ENCODE assay signal across 1 cellular context in the genomic region with DNA sequence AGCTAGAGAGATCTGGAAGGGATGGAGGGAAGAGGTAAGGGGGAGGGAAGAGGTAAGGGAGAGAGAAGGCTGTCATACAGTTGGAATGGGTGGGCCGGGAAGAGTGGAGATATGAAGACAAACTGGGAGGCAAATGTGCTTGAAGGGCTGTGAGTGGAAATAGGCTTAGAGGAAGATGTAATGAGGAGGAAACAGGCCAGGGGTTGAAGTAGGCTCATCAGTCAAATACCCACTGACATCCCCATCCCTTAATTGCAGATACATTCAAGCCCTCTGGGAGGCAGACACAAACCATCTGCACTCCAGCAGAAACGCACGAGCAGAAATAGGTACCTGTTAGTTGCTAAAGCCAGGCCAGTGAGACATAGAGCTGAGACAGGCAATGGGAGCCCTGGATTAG.
TF ChIP-seq lines count a peak whose summit lies in the region.

No MANE protein-coding gene starts in this region.

TF ChIP-seq in HEK293, 187 proteins besides CTCF, POLR2A, EP300 and RAD21 (continued from another document):
- TF ChIP-seq, protein P1, sequence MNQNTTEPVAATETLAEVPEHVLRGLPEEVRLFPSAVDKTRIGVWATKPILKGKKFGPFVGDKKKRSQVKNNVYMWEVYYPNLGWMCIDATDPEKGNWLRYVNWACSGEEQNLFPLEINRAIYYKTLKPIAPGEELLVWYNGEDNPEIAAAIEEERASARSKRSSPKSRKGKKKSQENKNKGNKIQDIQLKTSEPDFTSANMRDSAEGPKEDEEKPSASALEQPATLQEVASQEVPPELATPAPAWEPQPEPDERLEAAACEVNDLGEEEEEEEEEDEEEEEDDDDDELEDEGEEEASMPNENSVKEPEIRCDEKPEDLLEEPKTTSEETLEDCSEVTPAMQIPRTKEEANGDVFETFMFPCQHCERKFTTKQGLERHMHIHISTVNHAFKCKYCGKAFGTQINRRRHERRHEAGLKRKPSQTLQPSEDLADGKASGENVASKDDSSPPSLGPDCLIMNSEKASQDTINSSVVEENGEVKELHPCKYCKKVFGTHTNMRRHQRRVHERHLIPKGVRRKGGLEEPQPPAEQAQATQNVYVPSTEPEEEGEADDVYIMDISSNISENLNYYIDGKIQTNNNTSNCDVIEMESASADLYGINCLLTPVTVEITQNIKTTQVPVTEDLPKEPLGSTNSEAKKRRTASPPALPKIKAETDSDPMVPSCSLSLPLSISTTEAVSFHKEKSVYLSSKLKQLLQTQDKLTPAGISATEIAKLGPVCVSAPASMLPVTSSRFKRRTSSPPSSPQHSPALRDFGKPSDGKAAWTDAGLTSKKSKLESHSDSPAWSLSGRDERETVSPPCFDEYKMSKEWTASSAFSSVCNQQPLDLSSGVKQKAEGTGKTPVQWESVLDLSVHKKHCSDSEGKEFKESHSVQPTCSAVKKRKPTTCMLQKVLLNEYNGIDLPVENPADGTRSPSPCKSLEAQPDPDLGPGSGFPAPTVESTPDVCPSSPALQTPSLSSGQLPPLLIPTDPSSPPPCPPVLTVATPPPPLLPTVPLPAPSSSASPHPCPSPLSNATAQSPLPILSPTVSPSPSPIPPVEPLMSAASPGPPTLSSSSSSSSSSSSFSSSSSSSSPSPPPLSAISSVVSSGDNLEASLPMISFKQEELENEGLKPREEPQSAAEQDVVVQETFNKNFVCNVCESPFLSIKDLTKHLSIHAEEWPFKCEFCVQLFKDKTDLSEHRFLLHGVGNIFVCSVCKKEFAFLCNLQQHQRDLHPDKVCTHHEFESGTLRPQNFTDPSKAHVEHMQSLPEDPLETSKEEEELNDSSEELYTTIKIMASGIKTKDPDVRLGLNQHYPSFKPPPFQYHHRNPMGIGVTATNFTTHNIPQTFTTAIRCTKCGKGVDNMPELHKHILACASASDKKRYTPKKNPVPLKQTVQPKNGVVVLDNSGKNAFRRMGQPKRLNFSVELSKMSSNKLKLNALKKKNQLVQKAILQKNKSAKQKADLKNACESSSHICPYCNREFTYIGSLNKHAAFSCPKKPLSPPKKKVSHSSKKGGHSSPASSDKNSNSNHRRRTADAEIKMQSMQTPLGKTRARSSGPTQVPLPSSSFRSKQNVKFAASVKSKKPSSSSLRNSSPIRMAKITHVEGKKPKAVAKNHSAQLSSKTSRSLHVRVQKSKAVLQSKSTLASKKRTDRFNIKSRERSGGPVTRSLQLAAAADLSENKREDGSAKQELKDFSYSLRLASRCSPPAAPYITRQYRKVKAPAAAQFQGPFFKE (tag by site-specific recombination; IDR thresholded peaks at IDR 0.05; ENCODE audit: borderline replicate concordance): no peak
- no peak for TF ChIP-seq ZNF391 (tag by site-specific recombination; IDR thresholded peaks at IDR 0.05; ENCODE audit: borderline replicate concordance, low read depth)
- TF ChIP-seq ZNF433 (tag by site-specific recombination; IDR thresholded peaks at IDR 0.05; ENCODE audit: low read depth): no peak
- peak; percentile 54 for TF ChIP-seq ZNF366 (tag by site-specific recombination; conservative IDR thresholded peaks at IDR 0.05)
- TF ChIP-seq ZNF664 (tag by site-specific recombination; IDR thresholded peaks at IDR 0.05): no peak
- no peak for TF ChIP-seq ZNF768 (tag by site-specific recombination; IDR thresholded peaks at IDR 0.05)
- peak; percentile 20; the same call in 1 of the 2 replicates for TF ChIP-seq SCRT1 (tag by site-specific recombination; IDR thresholded peaks at IDR 0.05; ENCODE audit: borderline replicate concordance)
- TF ChIP-seq GLI4 (tag by site-specific recombination; IDR thresholded peaks at IDR 0.05): no peak
- no peak for TF ChIP-seq PRDM1 (tag by site-specific recombination; IDR thresholded peaks at IDR 0.05)
- peak; percentile 39 for TF ChIP-seq ZNF654 (tag by site-specific recombination; IDR thresholded peaks at IDR 0.05; ENCODE audit: low read depth)
- TF ChIP-seq, protein P2, sequence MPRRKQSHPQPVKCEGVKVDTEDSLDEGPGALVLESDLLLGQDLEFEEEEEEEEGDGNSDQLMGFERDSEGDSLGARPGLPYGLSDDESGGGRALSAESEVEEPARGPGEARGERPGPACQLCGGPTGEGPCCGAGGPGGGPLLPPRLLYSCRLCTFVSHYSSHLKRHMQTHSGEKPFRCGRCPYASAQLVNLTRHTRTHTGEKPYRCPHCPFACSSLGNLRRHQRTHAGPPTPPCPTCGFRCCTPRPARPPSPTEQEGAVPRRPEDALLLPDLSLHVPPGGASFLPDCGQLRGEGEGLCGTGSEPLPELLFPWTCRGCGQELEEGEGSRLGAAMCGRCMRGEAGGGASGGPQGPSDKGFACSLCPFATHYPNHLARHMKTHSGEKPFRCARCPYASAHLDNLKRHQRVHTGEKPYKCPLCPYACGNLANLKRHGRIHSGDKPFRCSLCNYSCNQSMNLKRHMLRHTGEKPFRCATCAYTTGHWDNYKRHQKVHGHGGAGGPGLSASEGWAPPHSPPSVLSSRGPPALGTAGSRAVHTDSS (tag by site-specific recombination; IDR thresholded peaks at IDR 0.05): no peak
- no peak for TF ChIP-seq ZNF248 (tag by site-specific recombination; IDR thresholded peaks at IDR 0.05)
- TF ChIP-seq ZNF624 (tag by site-specific recombination; IDR thresholded peaks at IDR 0.05): no peak
- TF ChIP-seq ZNF24 (tag by site-specific recombination; IDR thresholded peaks at IDR 0.05): no peak
- no peak for TF ChIP-seq ZNF341 (tag by site-specific recombination; IDR thresholded peaks at IDR 0.05; ENCODE audit: low read depth)
- TF ChIP-seq ZNF707 (tag by site-specific recombination; IDR thresholded peaks at IDR 0.05): no peak
- no peak for TF ChIP-seq ZNF10 (tag by site-specific recombination; IDR thresholded peaks at IDR 0.05)
- TF ChIP-seq ZNF292 (tag by site-specific recombination; IDR thresholded peaks at IDR 0.05; ENCODE audit: borderline replicate concordance, low read depth): no peak
- TF ChIP-seq ZNF223 (tag by site-specific recombination; IDR thresholded peaks at IDR 0.05): no peak
- TF ChIP-seq ZNF658 (tag by site-specific recombination; IDR thresholded peaks at IDR 0.05): no peak
- TF ChIP-seq ZNF157 (tag by site-specific recombination; IDR thresholded peaks at IDR 0.05): no peak
